In genomic region chr10:95656291-95657164, GRCh38 we compare ENCODE assay signal across 8 cellular contexts. TPM values are rescaled to one million over a fixed set of nuclear protein-coding genes. Genes with fewer than 3 reads are reported as not detected.
A peak's percentile ranks its signal among the peaks of the same experiment; 100 is the strongest.
DNase-seq lines count a peak whose midpoint lies in the region; ATAC-seq and TF ChIP-seq lines count a peak whose summit lies in the region.

Gene ALDH18A1 (minus strand): TSS chr10:95656711. CDS start chr10:95653377, 3,334 bp downstream.

- H3K36me3 ChIP-seq in kidney epithelial cell (ENCODE audit: control insufficient read depth, insufficient read depth, low read length) = no peaks in the 10 kb centered on the region

- peak within 1 kb of the TSS; percentile 97 for H3K27ac Mint-ChIP-seq in chondrocyte (ENCODE audit: unreplicated experiment)

- H3K9me3 Mint-ChIP-seq in chondrocyte (ENCODE audit: low read depth) = peaks cover 2% of the 10 kb centered on the region

- peak; percentile 79 for TF ChIP-seq POLR2A in GM18951 (IDR thresholded peaks at IDR 0.05; ENCODE audit: extremely low read depth, insufficient read depth, insufficient read length)

- H3K27me3 Mint-ChIP-seq in chondrocyte (ENCODE audit: low read depth) = no peaks in the 10 kb centered on the region

- no peaks in the 10 kb centered on the region for H3K27me3 ChIP-seq in kidney epithelial cell (ENCODE audit: control insufficient read depth, insufficient read depth, low read length)

- H3K36me3 Mint-ChIP-seq in chondrocyte (ENCODE audit: low read depth) = peaks cover 17% of the 10 kb centered on the region

- no peak for TF ChIP-seq CTCF in chondrocyte (IDR thresholded peaks at IDR 0.05)
- no peak for TF ChIP-seq CTCF in kidney epithelial cell (IDR thresholded peaks at IDR 0.05; ENCODE audit: insufficient read depth, low read length, poor library complexity, severe bottlenecking)

- H3K4me1 Mint-ChIP-seq in chondrocyte (ENCODE audit: low read depth) = peaks cover 27% of the 10 kb centered on the region

- H3K4me3 Mint-ChIP-seq in chondrocyte (ENCODE audit: unreplicated experiment) = peak within 1 kb of the TSS; percentile 99

- DNase-seq in AG20443 (ENCODE audit: low spot score) (peak; percentile 97), NCI-H510A treated with DMSO at 0.1 percent for 48 hours (lab: John Stamatoyannopoulos, UW) (peak; percentile 91), chondrocyte (ENCODE audit: low spot score) (peak; percentile 97), kidney epithelial cell (ENCODE audit: low read depth) (peak; percentile 44)
- peak; percentile 90 for DNase-seq in activated CD4-positive, alpha-beta T cell treated with anti-CD3 and anti-CD28 coated beads for 1 hour
- peak; percentile 82 to 85 for DNase-seq in stimulated activated CD4-positive, alpha-beta T cell treated with anti-CD3 and anti-CD28 coated beads, Interleukin-15, amount 100 ng/mL, for 48 hours (ENCODE audit: low read depth in 2 of 2)

- peak; percentile 85 for ATAC-seq in HG03175 (IDR thresholded peaks at IDR 0.05; ENCODE audit: unreplicated experiment)

- in situ Hi-C loops in GM18951 (cut with MboI; ENCODE audit: low sequenced_read_pairs, unreplicated experiment) = no loop called here

- peak within 1 kb of the TSS; percentile 67 for H3K4me3 ChIP-seq in kidney epithelial cell (ENCODE audit: low read depth, low read length)

RNA-seq across cellular contexts. Expression of gene ALDH18A1, which starts in this region (rescaled TPM):
- total RNA-seq in chondrocyte (132 to 200 TPM (median 134 TPM) in 3 replicates), kidney epithelial cell (50.7 and 51.2 TPM in 2 replicates)

Comparison
In these comparisons a context has a peak if more than half of its experiments do, and no peak if none do; other contexts are left out.
1. Peak in every context shown above with its lines: DNase-seq, ATAC-seq and H3K4me3 ChIP-seq.
2. DNase-seq: peak in every context shown above with its lines; median percentile 97 in AG20443; 97 in chondrocyte; 91 in NCI-H510A treated with DMSO at 0.1 percent for 48 hours; 90 in activated CD4-positive, alpha-beta T cell treated with anti-CD3 and anti-CD28 coated beads for 1 hour; 84 in stimulated activated CD4-positive, alpha-beta T cell treated with anti-CD3 and anti-CD28 coated beads, Interleukin-15, amount 100 ng/mL, for 48 hours; 44 in kidney epithelial cell.